11 cellular contexts compared by ENCODE assay signal in the genomic region with DNA sequence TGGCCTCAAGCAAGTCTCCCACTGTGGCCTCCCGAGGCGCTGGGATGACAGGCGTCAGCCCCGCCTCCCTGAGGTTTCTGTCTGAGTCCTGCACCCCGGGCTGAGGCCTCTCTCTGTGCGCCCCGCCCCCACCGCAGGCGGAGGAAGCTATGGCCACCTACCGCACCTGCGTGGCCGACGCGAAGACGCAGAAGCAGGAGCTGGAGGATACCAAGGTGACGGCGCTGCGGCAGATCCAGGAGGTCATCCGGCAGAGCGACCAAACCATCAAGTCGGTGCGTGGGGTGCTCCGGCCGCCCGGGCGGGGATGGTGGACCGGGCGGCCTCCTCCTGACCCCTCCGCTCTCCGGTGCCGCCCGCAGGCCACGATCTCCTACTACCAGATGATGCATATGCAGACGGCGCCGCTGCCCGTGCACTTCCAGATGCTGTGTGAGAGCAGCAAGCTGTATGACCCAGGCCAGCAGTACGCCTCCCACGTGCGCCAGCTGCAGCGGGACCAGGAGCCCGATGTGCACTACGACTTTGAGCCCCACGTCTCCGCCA. TPM values are rescaled to one million over a fixed set of nuclear protein-coding genes. Genes with fewer than 3 reads are reported as not detected.
DNase-seq lines count a peak whose midpoint lies in the region; ATAC-seq and TF ChIP-seq lines count a peak whose summit lies in the region.
"Had no signal": no experiment of that assay in that cellular context is flagged by ENCODE, and none has a peak within 500 bp of the region (broad histone marks: within the 10 kb centered on the region; RNA-seq: fewer than 3 reads in every experiment).

No MANE protein-coding gene starts in this region.

- POLR2A ChIA-PET in activated CD8-positive, alpha-beta T cell treated with anti-CD3 and anti-CD28 coated beads for 36 hours (lab: Charles Lee) = interaction anchor here (0.9 to 12.2 kb wide), 12 partner anchors 8 to 190 kb away, joined by 3 to 148 read pairs (median 6); a partner anchor contains a TSS

- H3K27ac ChIP-seq in gastrocnemius medialis = no peak overlapping the region

- H3K36me3 ChIP-seq in gastrocnemius medialis = no peaks in the 10 kb centered on the region

- no peak for TF ChIP-seq POLR2A in gastrocnemius medialis (IDR thresholded peaks at IDR 0.05)

- no peak overlapping the region for H3K4me3 ChIP-seq in gastrocnemius medialis

- peaks cover 64% of the 10 kb centered on the region for H3K36me3 Mint-ChIP-seq in activated CD8-positive, alpha-beta T cell treated with anti-CD3 and anti-CD28 coated beads for 36 hours (ENCODE audit: low read depth)
- peaks cover 100% of the 10 kb centered on the region for H3K36me3 Mint-ChIP-seq in stimulated activated effector memory CD8-positive, alpha-beta T cell treated with anti-CD3 and anti-CD28 coated beads, Interleukin-12 subunit alpha, Interleukin-12 subunit beta, amount 100 ng/mL, for 72 hours
- H3K36me3 Mint-ChIP-seq in immature natural killer cell = peaks cover 13 to 15% (median 13%) of the 10 kb centered on the region in 3 donors

- peaks cover 3 to 17% (median 10%) of the 10 kb centered on the region in 3 donors for H3K27me3 ChIP-seq in gastrocnemius medialis

- no peak for TF ChIP-seq CTCF in activated CD8-positive, alpha-beta T cell treated with anti-CD3 and anti-CD28 coated beads for 36 hours (IDR thresholded peaks at IDR 0.05)
- TF ChIP-seq CTCF in gastrocnemius medialis (IDR thresholded peaks at IDR 0.05 in 4 of 5, conservative IDR thresholded peaks at IDR 0.05 in 1 of 5) = no peak

- H3K4me1 Mint-ChIP-seq in activated CD8-positive, alpha-beta T cell treated with anti-CD3 and anti-CD28 coated beads for 36 hours (ENCODE audit: low read depth) = peaks cover 59% of the 10 kb centered on the region
- peaks cover 38% of the 10 kb centered on the region for H3K4me1 Mint-ChIP-seq in stimulated activated effector memory CD8-positive, alpha-beta T cell treated with anti-CD3 and anti-CD28 coated beads, Interleukin-12 subunit alpha, Interleukin-12 subunit beta, amount 100 ng/mL, for 72 hours
- H3K4me1 Mint-ChIP-seq in immature natural killer cell = peaks cover 21 to 39% of the 10 kb centered on the region in 2 donors

- no peaks in the 10 kb centered on the region for H3K9me3 ChIP-seq in gastrocnemius medialis

- H3K27me3 Mint-ChIP-seq in activated CD8-positive, alpha-beta T cell treated with anti-CD3 and anti-CD28 coated beads for 36 hours = no peaks in the 10 kb centered on the region
- peaks cover 17 to 35% (median 17%) of the 10 kb centered on the region in 3 donors for H3K27me3 Mint-ChIP-seq in immature natural killer cell (ENCODE audit: low read depth in 3 of 3)

- in situ Hi-C loops in gastrocnemius medialis (cut with MboI; ENCODE audit: low sequenced_read_pairs in 4 of 4) = no loop called here

- DNase-seq in NCI-H146 (lab: John Stamatoyannopoulos, UW) (peak; percentile 54), NCI-H146 treated with DMSO at 0.1 percent for 48 hours (lab: John Stamatoyannopoulos, UW; ENCODE audit: unreplicated experiment) (no peak), AML-193 (lab: John Stamatoyannopoulos, UW) (no peak), gastrocnemius medialis (no peak), immature natural killer cell (no peak)
- peak; percentile 92 for DNase-seq in activated CD8-positive, alpha-beta T cell treated with anti-CD3 and anti-CD28 coated beads for 36 hours
- DNase-seq in effector CD8-positive, alpha-beta T cell (lab: John Stamatoyannopoulos, UW) = peak; percentile 25
- DNase-seq in stimulated activated effector memory CD8-positive, alpha-beta T cell treated with anti-CD3 and anti-CD28 coated beads, Interleukin-12 subunit alpha, Interleukin-12 subunit beta, amount 100 ng/mL, for 72 hours (ENCODE audit: low spot score in 2 of 2) = peak in 1 of 2 donors; percentile 82
- DNase-seq: 8988T, activated gamma-delta T cell, Kasumi-1 had no signal

- CTCF ChIA-PET in activated CD8-positive, alpha-beta T cell treated with anti-CD3 and anti-CD28 coated beads for 36 hours (lab: Charles Lee) = interaction anchor here (0.6 to 3.9 kb wide), 7 partner anchors 13 to 164 kb away, joined by 3 to 22 read pairs (median 4); a partner anchor contains a TSS

- peak overlapping the region; percentile 61 for H3K27ac Mint-ChIP-seq in activated CD8-positive, alpha-beta T cell treated with anti-CD3 and anti-CD28 coated beads for 36 hours
- H3K27ac Mint-ChIP-seq in stimulated activated effector memory CD8-positive, alpha-beta T cell treated with anti-CD3 and anti-CD28 coated beads, Interleukin-12 subunit alpha, Interleukin-12 subunit beta, amount 100 ng/mL, for 72 hours = peak overlapping the region; percentile 58
- no peak overlapping the region for H3K27ac Mint-ChIP-seq in immature natural killer cell

- no peaks in the 10 kb centered on the region for H3K4me1 ChIP-seq in gastrocnemius medialis

- H3K4me3 Mint-ChIP-seq in activated CD8-positive, alpha-beta T cell treated with anti-CD3 and anti-CD28 coated beads for 36 hours = peak overlapping the region; percentile 16
- H3K4me3 Mint-ChIP-seq in stimulated activated effector memory CD8-positive, alpha-beta T cell treated with anti-CD3 and anti-CD28 coated beads, Interleukin-12 subunit alpha, Interleukin-12 subunit beta, amount 100 ng/mL, for 72 hours = peak overlapping the region; percentile 69
- no peak overlapping the region for H3K4me3 Mint-ChIP-seq in immature natural killer cell

- H3K9me3 Mint-ChIP-seq in activated CD8-positive, alpha-beta T cell treated with anti-CD3 and anti-CD28 coated beads for 36 hours = no peaks in the 10 kb centered on the region
- H3K9me3 Mint-ChIP-seq in stimulated activated effector memory CD8-positive, alpha-beta T cell treated with anti-CD3 and anti-CD28 coated beads, Interleukin-12 subunit alpha, Interleukin-12 subunit beta, amount 100 ng/mL, for 72 hours = no peaks in the 10 kb centered on the region
- H3K9me3 Mint-ChIP-seq in immature natural killer cell = no peaks in the 10 kb centered on the region

- intact Hi-C loops in activated CD8-positive, alpha-beta T cell treated with anti-CD3 and anti-CD28 coated beads for 36 hours (cut with micrococcal nuclease) = loop anchor here (5.0 kb wide), 1 partner anchor 52 kb away; a partner anchor contains a TSS
- intact Hi-C loops in gastrocnemius medialis (cut with DNase I; ENCODE audit: low total_unique reads) = no loop called here

- peak; percentile 14 for ATAC-seq in activated CD8-positive, alpha-beta T cell treated with anti-CD3 and anti-CD28 coated beads for 36 hours
- no peak for ATAC-seq in stimulated activated effector memory CD8-positive, alpha-beta T cell treated with anti-CD3 and anti-CD28 coated beads, Interleukin-12 subunit alpha, Interleukin-12 subunit beta, amount 100 ng/mL, for 72 hours
- no peak for ATAC-seq in gastrocnemius medialis

RNA-seq across cellular contexts. Expression of a gene that starts 12.7 kb away (rescaled TPM):
- 100 to 1,000 TPM; 136 to 150 TPM for total RNA-seq in activated CD8-positive, alpha-beta T cell treated with anti-CD3 and anti-CD28 coated beads for 36 hours
- 1 to 10 TPM in 3 of 4 donors, under 1 TPM in 1; 0.83 to 7.6 (median 3.4) TPM for total RNA-seq in gastrocnemius medialis
- 100 to 1,000 TPM; 164 to 417 (median 169) TPM for polyA plus RNA-seq in immature natural killer cell

RNA-seq across cellular contexts. Expression of a gene that starts 15.5 kb away (rescaled TPM):
- total RNA-seq in activated CD8-positive, alpha-beta T cell treated with anti-CD3 and anti-CD28 coated beads for 36 hours = 100 to 1,000 TPM; 271 to 282 TPM
- total RNA-seq in gastrocnemius medialis = 100 to 1,000 TPM; 118 to 263 (median 228) TPM
- 100 to 1,000 TPM; 182 to 288 (median 237) TPM for polyA plus RNA-seq in immature natural killer cell

RNA-seq across cellular contexts. Expression of a gene that starts 24.2 kb away (rescaled TPM):
- 100 to 1,000 TPM; 224 to 232 TPM for total RNA-seq in activated CD8-positive, alpha-beta T cell treated with anti-CD3 and anti-CD28 coated beads for 36 hours
- 100 to 1,000 TPM; 616 to 907 (median 819) TPM for total RNA-seq in gastrocnemius medialis
- 100 to 1,000 TPM; 225 to 320 (median 280) TPM for polyA plus RNA-seq in immature natural killer cell

RNA-seq across cellular contexts. Expression of a gene that starts 39.7 kb away (rescaled TPM):
- total RNA-seq in activated CD8-positive, alpha-beta T cell treated with anti-CD3 and anti-CD28 coated beads for 36 hours = 10 to 100 TPM; 14.0 to 14.6 TPM
- 10 to 100 TPM in 3 of 4 donors, 1 to 10 TPM in 1; 6.0 to 20.0 (median 15.0) TPM for total RNA-seq in gastrocnemius medialis
- 10 to 100 TPM in 1 of 3 donors, 1 to 10 TPM in 2; 4.5 to 13.3 (median 5.2) TPM for polyA plus RNA-seq in immature natural killer cell

RNA-seq across cellular contexts. Expression of a gene that starts 53.2 kb away (rescaled TPM):
- total RNA-seq in activated CD8-positive, alpha-beta T cell treated with anti-CD3 and anti-CD28 coated beads for 36 hours = 10 to 100 TPM; 97.4 to 98.3 TPM
- total RNA-seq in gastrocnemius medialis = 10 to 100 TPM in 1 of 4 donors, 1 to 10 TPM in 3; 2.2 to 10.1 (median 4.1) TPM
- polyA plus RNA-seq in immature natural killer cell = 100 to 1,000 TPM; 227 to 382 (median 255) TPM

Comparison
In these comparisons a context has a peak if more than half of its experiments do, and no peak if none do; other contexts are left out.
1. DNase-seq: peak in NCI-H146 (single experiment), activated CD8-positive, alpha-beta T cell treated with anti-CD3 and anti-CD28 coated beads for 36 hours (single experiment) and effector CD8-positive, alpha-beta T cell (single experiment); none in NCI-H146 treated with DMSO at 0.1 percent for 48 hours (single experiment), AML-193 (0 of 2), gastrocnemius medialis (0 of 2) and immature natural killer cell (0 of 3).
2. H3K27ac Mint-ChIP-seq: peak in activated CD8-positive, alpha-beta T cell treated with anti-CD3 and anti-CD28 coated beads for 36 hours (single experiment) and stimulated activated effector memory CD8-positive, alpha-beta T cell treated with anti-CD3 and anti-CD28 coated beads, Interleukin-12 subunit alpha, Interleukin-12 subunit beta, amount 100 ng/mL, for 72 hours (single experiment); none in immature natural killer cell (0 of 6).
3. H3K4me3 Mint-ChIP-seq: peak in activated CD8-positive, alpha-beta T cell treated with anti-CD3 and anti-CD28 coated beads for 36 hours (single experiment) and stimulated activated effector memory CD8-positive, alpha-beta T cell treated with anti-CD3 and anti-CD28 coated beads, Interleukin-12 subunit alpha, Interleukin-12 subunit beta, amount 100 ng/mL, for 72 hours (single experiment); none in immature natural killer cell (0 of 5).
4. RNA of a gene that starts 12.7 kb away (total RNA-seq): 136 to 150 TPM in activated CD8-positive, alpha-beta T cell treated with anti-CD3 and anti-CD28 coated beads for 36 hours; 0.83 to 7.6 TPM in gastrocnemius medialis; every median in the first group is over 10 times any median in the second.